ENCODE assay signal across 18 cellular contexts in the genomic region with DNA sequence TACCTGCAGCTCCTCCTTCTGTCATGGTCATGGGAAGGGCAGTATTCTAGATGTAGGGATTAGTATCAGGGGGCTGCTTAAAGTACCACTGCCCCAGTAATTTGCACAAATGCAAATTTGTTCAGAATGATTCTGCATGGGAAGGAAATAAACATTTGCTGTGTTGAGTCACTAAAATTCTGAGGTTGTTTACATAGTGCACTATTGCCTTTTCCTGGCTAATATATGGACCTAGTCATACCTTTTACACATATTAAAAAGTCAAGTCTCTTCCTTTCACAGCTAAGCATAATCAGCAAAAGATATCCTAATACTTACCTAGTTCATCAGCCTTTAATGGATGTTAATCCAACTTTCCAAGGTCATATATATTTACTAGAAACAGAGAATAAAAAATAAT.
DNase-seq lines count a peak whose midpoint lies in the region; ATAC-seq, FAIRE-seq and TF ChIP-seq lines count a peak whose summit lies in the region.
"Had no signal": no experiment of that assay in that cellular context is flagged by ENCODE, and none has a peak within 500 bp of the region (broad histone marks: within the 10 kb centered on the region; RNA-seq: fewer than 3 reads in every experiment).

No MANE protein-coding gene starts in this region.

- H3K4me3 ChIP-seq in IMR-90 (ENCODE audit: insufficient read depth, low read depth, low read length) = no peak overlapping the region
- H3K4me3 ChIP-seq in endothelial cell of umbilical vein (replicated peaks in 1 of 3; ENCODE audit: insufficient read depth in 1 of 3, low read depth in 1 of 3, low read length in 3 of 3) = no peak overlapping the region
- no peak overlapping the region for H3K4me3 ChIP-seq in osteoblast (ENCODE audit: insufficient read depth, low read length)
- H3K4me3 ChIP-seq: GM23338 had no signal

- FAIRE-seq in endothelial cell of umbilical vein (lab: Jason Lieb, UNC) = no peak
- FAIRE-seq: G401.6, GM12892, GM19239 had no signal

- no peak overlapping the region for H2BK120ac ChIP-seq in IMR-90 (ENCODE audit: low read depth, low read length)

- dilution Hi-C loops in IMR-90 (cut with HindIII; ENCODE audit: low sequenced_read_pairs, unreplicated experiment) (no loop called here), endothelial cell of umbilical vein (cut with MboI; ENCODE audit: extremely low pct_ligation_motif_present, low sequenced_read_pairs) (no loop called here)

- H4K20me1 ChIP-seq in IMR-90 (ENCODE audit: insufficient read depth, low read length) = no peaks in the 10 kb centered on the region
- H4K20me1 ChIP-seq in endothelial cell of umbilical vein (replicated peaks; ENCODE audit: control insufficient read depth, extremely low read depth, insufficient read depth, low read length) = no peaks in the 10 kb centered on the region
- no peaks in the 10 kb centered on the region for H4K20me1 ChIP-seq in osteoblast (ENCODE audit: insufficient read depth, low read length)

- H4K5ac ChIP-seq in IMR-90 (ENCODE audit: low read depth, low read length) = no peak overlapping the region

- H2AFZ ChIP-seq in IMR-90 (replicated peaks; ENCODE audit: low read length, poor library complexity) = no peak overlapping the region
- H2AFZ ChIP-seq in endothelial cell of umbilical vein (ENCODE audit: low read depth, low read length) = peak overlapping the region; percentile 9
- H2AFZ ChIP-seq in osteoblast (ENCODE audit: low read length) = no peak overlapping the region
- H2AFZ ChIP-seq: GM23338 had no signal

- H3K4ac ChIP-seq in IMR-90 (ENCODE audit: low read depth, low read length) = no peak overlapping the region

- no peak overlapping the region for H3K27ac ChIP-seq in IMR-90 (ENCODE audit: insufficient read depth, low read length)
- no peak overlapping the region for H3K27ac ChIP-seq in endothelial cell of umbilical vein (ENCODE audit: insufficient read depth, low read depth, low read length)
- H3K27ac ChIP-seq in osteoblast (ENCODE audit: low read depth, low read length) = no peak overlapping the region

- H3K27me3 ChIP-seq in IMR-90 (ENCODE audit: control insufficient read depth, insufficient read depth, low read length) (no peaks in the 10 kb centered on the region), endothelial cell of umbilical vein (ENCODE audit: control insufficient read depth in 2 of 2, insufficient read depth in 2 of 2, low read length in 2 of 2) (no peaks in the 10 kb centered on the region), osteoblast (ENCODE audit: insufficient read depth, low read length) (no peaks in the 10 kb centered on the region)

- no peak overlapping the region for H4K91ac ChIP-seq in IMR-90 (ENCODE audit: insufficient read depth, low read depth, low read length)

- TF ChIP-seq POLR2A in IMR-90 (IDR thresholded peaks at IDR 0.05; ENCODE audit: low read depth, low read length) (no peak), endothelial cell of umbilical vein (IDR thresholded peaks at IDR 0.05; ENCODE audit: low read depth, low read length) (no peak)

- no peak overlapping the region for H2BK5ac ChIP-seq in IMR-90 (ENCODE audit: low read depth, low read length, poor library complexity, severe bottlenecking)

- H3K36me3 ChIP-seq in IMR-90 (ENCODE audit: control insufficient read depth, insufficient read depth, low read length) (no peaks in the 10 kb centered on the region), endothelial cell of umbilical vein (ENCODE audit: control insufficient read depth in 2 of 2, extremely low read depth in 1 of 2, insufficient read depth in 2 of 2, low read length in 2 of 2) (no peaks in the 10 kb centered on the region), osteoblast (ENCODE audit: insufficient read depth, low read length) (no peaks in the 10 kb centered on the region)

- intact Hi-C loops in IMR-90 (cut with micrococcal nuclease) (no loop called here), endothelial cell of umbilical vein (cut with micrococcal nuclease) (no loop called here)

- H4K8ac ChIP-seq in IMR-90 (ENCODE audit: low read depth in 2 of 2, low read length in 2 of 2) = no peak overlapping the region

- H3K23ac ChIP-seq in IMR-90 (ENCODE audit: low read depth, low read length) = no peak overlapping the region

- no peak overlapping the region for H2AK5ac ChIP-seq in IMR-90 (ENCODE audit: low read depth, low read length)

- no peak for TF ChIP-seq RAD21 in IMR-90 (IDR thresholded peaks at IDR 0.05; ENCODE audit: low read length)

- CTCF ChIA-PET in IMR-90 (lab: Yijun Ruan, JAX) = no interaction called here
- CTCF ChIA-PET in endothelial cell of umbilical vein (lab: Charles Lee) = no interaction called here

- H2BK15ac ChIP-seq in IMR-90 (ENCODE audit: low read depth, low read length) = no peak overlapping the region

- H3K14ac ChIP-seq in IMR-90 (replicated peaks; ENCODE audit: low read depth, low read length) = no peak overlapping the region

- H2BK20ac ChIP-seq in IMR-90 (ENCODE audit: low read depth, low read length) = no peak overlapping the region

- H3K79me2 ChIP-seq in endothelial cell of umbilical vein (ENCODE audit: control insufficient read depth, insufficient read depth, low read length) = no peaks in the 10 kb centered on the region
- H3K79me2 ChIP-seq in osteoblast (ENCODE audit: insufficient read depth, low read length) = no peaks in the 10 kb centered on the region

- no peak overlapping the region for H3K4me2 ChIP-seq in IMR-90 (ENCODE audit: low read depth, low read length)
- H3K4me2 ChIP-seq in endothelial cell of umbilical vein (ENCODE audit: insufficient read depth, low read length) = no peak overlapping the region
- H3K4me2 ChIP-seq in osteoblast (ENCODE audit: insufficient read depth, low read length) = no peak overlapping the region
- H3K4me2 ChIP-seq: GM23338 had no signal

- ATAC-seq in IMR-90 (ENCODE audit: low read depth) = peak; percentile 44; the same call in 1 of the 2 replicates
- ATAC-seq: GM23338 had no signal

- no peaks in the 10 kb centered on the region for H3K79me1 ChIP-seq in IMR-90 (ENCODE audit: low read depth in 1 of 2, low read length in 2 of 2)

- TF ChIP-seq CTCF in IMR-90 (conservative IDR thresholded peaks at IDR 0.05; ENCODE audit: low read depth, low read length) = no peak
- TF ChIP-seq CTCF in endothelial cell of umbilical vein (IDR thresholded peaks at IDR 0.05; ENCODE audit: extremely low read depth in 1 of 2, insufficient read depth in 1 of 2, low read depth in 1 of 2, low read length in 2 of 2) = no peak
- no peak for TF ChIP-seq CTCF in osteoblast (IDR thresholded peaks at IDR 0.05; ENCODE audit: extremely low read depth, low read depth, low read length)

- H3K4me1 ChIP-seq in IMR-90 (ENCODE audit: control insufficient read depth, insufficient read depth, low read length) (no peaks in the 10 kb centered on the region), endothelial cell of umbilical vein (ENCODE audit: control insufficient read depth, extremely low read depth, insufficient read depth, low read length) (peaks cover 6% of the 10 kb centered on the region), osteoblast (ENCODE audit: insufficient read depth, low read length) (no peaks in the 10 kb centered on the region)

- no peaks in the 10 kb centered on the region; the same call in 1 of the 2 replicates for H3K9me1 ChIP-seq in IMR-90 (ENCODE audit: insufficient read depth, low read length)
- H3K9me1 ChIP-seq in endothelial cell of umbilical vein (replicated peaks; ENCODE audit: control insufficient read depth, extremely low read depth, insufficient read depth, low read length) = no peaks in the 10 kb centered on the region

- in situ Hi-C loops in IMR-90 (cut with MboI; ENCODE audit: low sequenced_read_pairs) = no loop called here

- H3K18ac ChIP-seq in IMR-90 (ENCODE audit: low read depth, low read length) = no peak overlapping the region

- H3K9ac ChIP-seq in IMR-90 (ENCODE audit: low read depth, low read length) = no peak overlapping the region
- no peak overlapping the region for H3K9ac ChIP-seq in endothelial cell of umbilical vein (replicated peaks; ENCODE audit: extremely low read depth, insufficient read depth, low read length)

- no peak overlapping the region for H3K56ac ChIP-seq in IMR-90 (ENCODE audit: extremely low read depth, insufficient read depth, low read length)

- DNase-seq in IMR-90 (peak; percentile 37), endothelial cell of umbilical vein (ENCODE audit: low read depth, low spot score) (no peak), renal cortical epithelial cell (ENCODE audit: low read depth) (peak; percentile 19), NCI-H1105 (lab: John Stamatoyannopoulos, UW) (no peak), osteoblast (ENCODE audit: insufficient read length, low spot score, missing footprints) (no peak), NCI-H146 treated with DMSO at 0.1 percent for 48 hours (lab: John Stamatoyannopoulos, UW; ENCODE audit: unreplicated experiment) (no peak)
- DNase-seq: C1 segment of cervical spinal cord; Calu3; CD4-positive, alpha-beta memory T cell; COR-L47; DMS53; DMS79 treated with DMSO at 0.1 percent for 48 hours; H9; HFFc6 had no signal

- no peaks in the 10 kb centered on the region for H3K9me3 ChIP-seq in IMR-90 (ENCODE audit: control insufficient read depth, insufficient read depth, low read length)
- no peaks in the 10 kb centered on the region for H3K9me3 ChIP-seq in endothelial cell of umbilical vein (replicated peaks; ENCODE audit: control insufficient read depth, insufficient read depth, low read length)
- no peaks in the 10 kb centered on the region for H3K9me3 ChIP-seq in osteoblast (ENCODE audit: low read depth, low read length)

- H2AK9ac ChIP-seq in IMR-90 (replicated peaks; ENCODE audit: low read depth, low read length, poor library complexity) = no peak overlapping the region

- POLR2A ChIA-PET in IMR-90 (lab: Charles Lee; ENCODE audit: unreplicated experiment) (interaction anchor here (0.5 kb wide), 1 partner anchor 13 kb away, joined by 5 read pairs; no protein-coding TSS in a partner anchor), endothelial cell of umbilical vein (lab: Charles Lee) (no interaction called here)

- BruUV-seq in IMR-90 (replicated peaks; lab: Mats Ljungman, UMichigan) (no TSS peak), endothelial cell of umbilical vein (replicated peaks; lab: Mats Ljungman, UMichigan) (no TSS peak)

TF ChIP-seq in IMR-90, 13 proteins besides CTCF, POLR2A, EP300 and RAD21 (continues in another document):
- TF ChIP-seq BHLHE40 (IDR thresholded peaks at IDR 0.05; ENCODE audit: low read depth, low read length) (no peak), RCOR1 (IDR thresholded peaks at IDR 0.05; ENCODE audit: insufficient replicate concordance, low read length) (no peak), NFE2L2 (IDR thresholded peaks at IDR 0.05; ENCODE audit: low read depth, low read length) (no peak), FOS (IDR thresholded peaks at IDR 0.05; ENCODE audit: low read depth, low read length) (no peak), CHD1 (IDR thresholded peaks at IDR 0.05; ENCODE audit: low read depth, low read length) (no peak)

TF ChIP-seq in endothelial cell of umbilical vein, 7 proteins besides CTCF, POLR2A, EP300 and RAD21:
- TF ChIP-seq, protein P1, sequence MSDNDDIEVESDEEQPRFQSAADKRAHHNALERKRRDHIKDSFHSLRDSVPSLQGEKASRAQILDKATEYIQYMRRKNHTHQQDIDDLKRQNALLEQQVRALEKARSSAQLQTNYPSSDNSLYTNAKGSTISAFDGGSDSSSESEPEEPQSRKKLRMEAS (IDR thresholded peaks at IDR 0.05; ENCODE audit: insufficient read depth, insufficient read length) = no peak
TF ChIP-seq in endothelial cell of umbilical vein: peak in this region for 0.

Comparison
In these comparisons a context has a peak if more than half of its experiments do, and no peak if none do; other contexts are left out.
1. DNase-seq: peak in IMR-90 (single experiment) and renal cortical epithelial cell (single experiment); none in endothelial cell of umbilical vein (single experiment), NCI-H1105 (single experiment), osteoblast (single experiment) and NCI-H146 treated with DMSO at 0.1 percent for 48 hours (single experiment).